Comparison of ENCODE assay signal across 12 cellular contexts in genomic region chr5:149283611-149284480, GRCh38.
A peak's percentile ranks its signal among the peaks of the same experiment; 100 is the strongest.
DNase-seq lines count a peak whose midpoint lies in the region; ATAC-seq and TF ChIP-seq lines count a peak whose summit lies in the region.
"Had no signal": no experiment of that assay in that cellular context is flagged by ENCODE, and none has a peak within 500 bp of the region (broad histone marks: within the 10 kb centered on the region; RNA-seq: fewer than 3 reads in every experiment).

No MANE protein-coding gene starts in this region.

- peak; percentile 14 for DNase-seq in NCI-H128 (lab: John Stamatoyannopoulos, UW; ENCODE audit: unreplicated experiment)
- DNase-seq in brain microvascular endothelial cell = peak; percentile 7
- DNase-seq in GF-D8 (lab: John Stamatoyannopoulos, UW) = no peak
- DNase-seq: CD8-positive, alpha-beta memory T cell; immature natural killer cell; NCI-H524 had no signal

- peak overlapping the region; percentile 33 to 75 (median 63) for H3K9ac ChIP-seq in BLaER1 treated with 17β-estradiol and CSF1 and Interleukin-3, amounts not matched to agents 10 nM and 100 nM

- H3K27ac ChIP-seq in BLaER1 treated with 17β-estradiol and CSF1 and Interleukin-3, amounts not matched to agents 10 nM and 100 nM = peak overlapping the region; percentile 57 to 90 (median 80); a peak in 21 of 22 replicates
- H3K27ac ChIP-seq in brain microvascular endothelial cell (no peak overlapping the region), muscle layer of duodenum (ENCODE audit: low read length) (peak overlapping the region; percentile 48)

- H3K9me3 ChIP-seq in BLaER1 treated with 17β-estradiol and CSF1 and Interleukin-3, amounts not matched to agents 10 nM and 100 nM (replicated peaks in 1 of 11) = no peaks in the 10 kb centered on the region
- no peaks in the 10 kb centered on the region for H3K9me3 ChIP-seq in muscle layer of duodenum (ENCODE audit: control insufficient read depth in 1 of 2, low read length in 2 of 2)

- in situ Hi-C loops in brain microvascular endothelial cell (cut with HindIII; ENCODE audit: low pct_ligation_motif_present, low sequenced_read_pairs) = no loop called here

- no peaks in the 10 kb centered on the region for H3K36me3 ChIP-seq in BLaER1 treated with 17β-estradiol and CSF1 and Interleukin-3, amounts not matched to agents 10 nM and 100 nM
- H3K36me3 ChIP-seq in brain microvascular endothelial cell (replicated peaks) (no peaks in the 10 kb centered on the region), muscle layer of duodenum (ENCODE audit: control insufficient read depth in 1 of 2, insufficient read depth in 2 of 2, low read length in 2 of 2) (no peaks in the 10 kb centered on the region)

- H3K27me3 ChIP-seq in BLaER1 treated with 17β-estradiol and CSF1 and Interleukin-3, amounts not matched to agents 10 nM and 100 nM = no peaks in the 10 kb centered on the region
- H3K27me3 ChIP-seq in brain microvascular endothelial cell (replicated peaks) (no peaks in the 10 kb centered on the region), muscle layer of duodenum (ENCODE audit: low read depth, low read length) (no peaks in the 10 kb centered on the region)

- H3K4me2 ChIP-seq in BLaER1 treated with 17β-estradiol and CSF1 and Interleukin-3, amounts not matched to agents 10 nM and 100 nM = peak overlapping the region; percentile 80 to 97 (median 89)
- H3K4me2 ChIP-seq: GM23338 had no signal

- H3K4me3 ChIP-seq in BLaER1 treated with 17β-estradiol and CSF1 and Interleukin-3, amounts not matched to agents 10 nM and 100 nM = peak overlapping the region; percentile 7 to 52 (median 28); a peak in 15 of 20 replicates
- H3K4me3 ChIP-seq in brain microvascular endothelial cell (ENCODE audit: low read depth, low read length) (no peak overlapping the region), muscle layer of duodenum (ENCODE audit: low read depth in 1 of 2, low read length in 2 of 2) (no peak overlapping the region)
- H3K4me3 ChIP-seq: GM23338 had no signal

- ATAC-seq in HG02763 (IDR thresholded peaks at IDR 0.05; ENCODE audit: unreplicated experiment) = no peak
- no peak for ATAC-seq in GM21825 (IDR thresholded peaks at IDR 0.05; ENCODE audit: unreplicated experiment)
- no peak for ATAC-seq in GM21390 (IDR thresholded peaks at IDR 0.05; ENCODE audit: unreplicated experiment)
- ATAC-seq: GM23338 had no signal

- no peak for TF ChIP-seq CTCF in brain microvascular endothelial cell (IDR thresholded peaks at IDR 0.05; ENCODE audit: low read depth, low read length, missing control alignments)

- H4K20me1 ChIP-seq in BLaER1 treated with 17β-estradiol and CSF1 and Interleukin-3, amounts not matched to agents 10 nM and 100 nM = no peaks in the 10 kb centered on the region

- peaks cover 49 to 79% (median 65%) of the 10 kb centered on the region in 10 experiments for H3K4me1 ChIP-seq in BLaER1 treated with 17β-estradiol and CSF1 and Interleukin-3, amounts not matched to agents 10 nM and 100 nM
- H3K4me1 ChIP-seq in muscle layer of duodenum (ENCODE audit: control insufficient read depth in 1 of 2, insufficient read depth in 2 of 2, low read length in 2 of 2) = no peaks in the 10 kb centered on the region

Comparison
In these comparisons a context has a peak if more than half of its experiments do, and no peak if none do; other contexts are left out.
1. H3K4me3 ChIP-seq: peak in BLaER1 treated with 17β-estradiol and CSF1 and Interleukin-3, amounts not matched to agents 10 nM and 100 nM (10 of 10); none in brain microvascular endothelial cell (single experiment) and muscle layer of duodenum (0 of 2).